Comparison of ENCODE assay signal across 19 cellular contexts in genomic region chr17:8462564-8462963, GRCh38.
"Had no signal": no experiment of that assay in that cellular context is flagged by ENCODE, and none has a peak within 500 bp of the region (broad histone marks: within the 10 kb centered on the region; RNA-seq: fewer than 3 reads in every experiment).

No MANE protein-coding gene starts in this region.

- DNase-seq: activated CD4-positive, alpha-beta T cell treated with anti-CD3 and anti-CD28 coated beads, Interleukin-2, amount 50 U/mL, for 1 hour; activated CD8-positive, alpha-beta memory T cell treated with anti-CD3 and anti-CD28 coated beads for 24 hours; activated CD8-positive, alpha-beta memory T cell treated with anti-CD3 and anti-CD28 coated beads, Interleukin-2, amount 50 U/mL, for 48 hours; activated gamma-delta T cell treated with Interleukin-2 at 50 U/mL for 16 hours; amniotic stem cell; effector CD8-positive, alpha-beta T cell; immature natural killer cell; kidney glomerular epithelial cell; left ventricle myocardium inferior; naive B cell; small intestine; stimulated activated CD4-positive, alpha-beta T cell treated with anti-CD3 and anti-CD28 coated beads, Interleukin-4, amount 100 ng/mL, for 4 hours; stimulated activated naive B cell treated with anti-CD40 and anti-IgM and Interleukin-4, amounts not matched to agents 10 μg/mL and 1 μg/mL and 100 μg/mL, for 72 hours; thyroid gland had no signal

- H3K4me3 ChIP-seq: esophagus muscularis mucosa, left ventricle myocardium inferior, thyroid gland had no signal

- H3K4me3 Mint-ChIP-seq: brain; immature natural killer cell; naive B cell; neural crest cell; stimulated activated naive B cell treated with anti-CD40 and anti-IgM and Interleukin-4, amounts not matched to agents 10 μg/mL and 1 μg/mL and 100 μg/mL, for 72 hours had no signal

- H3K27me3 ChIP-seq: esophagus muscularis mucosa, thyroid gland had no signal

- H3K9me3 Mint-ChIP-seq: activated naive CD4-positive, alpha-beta T cell treated with anti-CD3 and anti-CD28 coated beads, Interleukin-2, amount 50 U/mL, for 72 hours; brain; immature natural killer cell; naive B cell; neural crest cell; stimulated activated naive B cell treated with anti-CD40 and anti-IgM and Interleukin-4, amounts not matched to agents 10 μg/mL and 1 μg/mL and 100 μg/mL, for 72 hours had no signal

- H3K9me3 ChIP-seq: esophagus muscularis mucosa, left ventricle myocardium inferior, thyroid gland had no signal

- ATAC-seq: activated naive CD4-positive, alpha-beta T cell treated with anti-CD3 and anti-CD28 coated beads, Interleukin-2, amount 50 U/mL, for 72 hours; stimulated activated naive B cell treated with anti-CD40 and anti-IgM and Interleukin-4, amounts not matched to agents 10 μg/mL and 1 μg/mL and 100 μg/mL, for 72 hours had no signal

- H3K27ac Mint-ChIP-seq: immature natural killer cell, progenitor cell of endocrine pancreas had no signal

- H3K4me1 ChIP-seq: thyroid gland had no signal

- H3K27me3 Mint-ChIP-seq: brain; naive B cell; progenitor cell of endocrine pancreas; stimulated activated naive B cell treated with anti-CD40 and anti-IgM and Interleukin-4, amounts not matched to agents 10 μg/mL and 1 μg/mL and 100 μg/mL, for 72 hours had no signal

- H3K4me1 Mint-ChIP-seq: neural crest cell had no signal

- H3K27ac ChIP-seq: esophagus muscularis mucosa, left ventricle myocardium inferior, thyroid gland had no signal
